Comparison of ENCODE assay signal across 26 cellular contexts in genomic region chr12:120818416-120818815, GRCh38.
DNase-seq lines count a peak whose midpoint lies in the region; ATAC-seq, FAIRE-seq and TF ChIP-seq lines count a peak whose summit lies in the region.
"Had no signal": no experiment of that assay in that cellular context is flagged by ENCODE, and none has a peak within 500 bp of the region (broad histone marks: within the 10 kb centered on the region; RNA-seq: fewer than 3 reads in every experiment).

No MANE protein-coding gene starts in this region.

- no peaks in the 10 kb centered on the region for H3K27me3 ChIP-seq in dorsolateral prefrontal cortex
- H3K27me3 ChIP-seq in keratinocyte (ENCODE audit: control insufficient read depth, extremely low read depth, insufficient read depth, low read length): no peaks in the 10 kb centered on the region
- H3K27me3 ChIP-seq: ascending aorta, heart right ventricle, spleen had no signal

- peak; percentile 48 for FAIRE-seq in keratinocyte (lab: Jason Lieb, UNC)

- no peaks in the 10 kb centered on the region for H4K20me1 ChIP-seq in keratinocyte (ENCODE audit: control insufficient read depth, extremely low read depth, insufficient read depth, low read length)

- dilution Hi-C loops in keratinocyte (cut with MboI; ENCODE audit: extremely low pct_ligation_motif_present, low sequenced_read_pairs): no loop called here

- TF ChIP-seq CTCF in dorsolateral prefrontal cortex (IDR thresholded peaks at IDR 0.05 in 54 of 56, conservative IDR thresholded peaks at IDR 0.05 in 2 of 56; ENCODE audit: low read depth in 1 of 56, partially characterized antibody in 56 of 56) (peak in 3 of 56 donors; percentile 5 to 10 (median 9)), keratinocyte (optimal IDR thresholded peaks at IDR 0.05 in 1 of 3, IDR thresholded peaks at IDR 0.05 in 1 of 3, conservative IDR thresholded peaks at IDR 0.05 in 1 of 3; ENCODE audit: extremely low read depth in 1 of 3, insufficient read depth in 2 of 3, low read length in 3 of 3) (no peak)

- H3K27ac ChIP-seq in dorsolateral prefrontal cortex (peak overlapping the region in 58 of 59 donors; percentile 68 to 97 (median 91)), keratinocyte (ENCODE audit: control insufficient read depth, insufficient read depth, low read length) (no peak overlapping the region)
- H3K27ac ChIP-seq: ascending aorta, heart right ventricle, spleen had no signal

- H3K79me2 ChIP-seq in keratinocyte (ENCODE audit: control insufficient read depth, insufficient read depth, low read length): peaks cover 22% of the 10 kb centered on the region

- H3K9me1 ChIP-seq in keratinocyte (ENCODE audit: control insufficient read depth, extremely low read depth, insufficient read depth, low read length): no peaks in the 10 kb centered on the region

- H2AFZ ChIP-seq in keratinocyte (ENCODE audit: control insufficient read depth, low read length): no peak overlapping the region

- H3K36me3 ChIP-seq in keratinocyte (ENCODE audit: control insufficient read depth in 2 of 2, extremely low read depth in 1 of 2, insufficient read depth in 2 of 2, low read length in 2 of 2): no peaks in the 10 kb centered on the region
- H3K36me3 ChIP-seq: ascending aorta, heart right ventricle, spleen had no signal

- intact Hi-C loops in dorsolateral prefrontal cortex (cut with DNase I): loop anchor here in 1 of 2 donors (10.0 kb wide), 1 partner anchor 94 kb away; the partner anchor contains the start of gene ACADS

- DNase-seq in RPMI7951 (ENCODE audit: low read depth) (peak; percentile 29), dorsolateral prefrontal cortex (no peak), keratinocyte (ENCODE audit: low read depth, low spot score) (no peak), putamen (ENCODE audit: low spot score) (peak; percentile 86), COLO668 (lab: John Stamatoyannopoulos, UW; ENCODE audit: unreplicated experiment) (no peak), cerebellum (ENCODE audit: low spot score) (no peak), GM03348 (ENCODE audit: low spot score) (no peak)
- DNase-seq: activated CD4-positive, alpha-beta T cell treated with anti-CD3 and anti-CD28 coated beads for 4 hours; activated naive CD8-positive, alpha-beta T cell treated with anti-CD3 and anti-CD28 coated beads for 36 hours; activated T-cell treated with anti-CD3 and anti-CD28 coated beads for 4 hours; Calu3; DMS79 treated with DMSO at 0.1 percent for 48 hours; GF-D8; HCEC 1CT; heart right ventricle; Karpas-422; MV-4-11; naive thymus-derived CD4-positive, alpha-beta T cell; NCI-H146; NCI-H510A; spleen; stimulated activated CD4-positive, alpha-beta T cell treated with anti-CD3 and anti-CD28 coated beads, Interleukin-2, amount 100 ng/mL, for 48 hours had no signal

- no peaks in the 10 kb centered on the region for H3K4me1 ChIP-seq in keratinocyte (ENCODE audit: control insufficient read depth, extremely low read depth, insufficient read depth, low read length)

- no peak overlapping the region for H3K9ac ChIP-seq in keratinocyte (ENCODE audit: control insufficient read depth, extremely low read depth, insufficient read depth, low read length)

- H3K4me3 ChIP-seq in dorsolateral prefrontal cortex (peak overlapping the region in 15 of 59 donors; percentile 2 to 44 (median 17)), keratinocyte (ENCODE audit: control insufficient read depth in 2 of 3, extremely low read depth in 1 of 3, insufficient read depth in 2 of 3, low read depth in 1 of 3, low read length in 3 of 3) (no peak overlapping the region)
- H3K4me3 ChIP-seq: ascending aorta, heart right ventricle, spleen had no signal

- H3K4me2 ChIP-seq in keratinocyte (ENCODE audit: control insufficient read depth, extremely low read depth, insufficient read depth, low read depth, low read length): no peak overlapping the region

- ATAC-seq in GM18867 (IDR thresholded peaks at IDR 0.05; ENCODE audit: unreplicated experiment): no peak
- ATAC-seq: heart right ventricle; left lobe of liver; naive thymus-derived CD4-positive, alpha-beta T cell; Right ventricle myocardium inferior had no signal

- H3K9me3 ChIP-seq in keratinocyte (ENCODE audit: control insufficient read depth, low read depth, low read length): no peaks in the 10 kb centered on the region
- H3K9me3 ChIP-seq: ascending aorta, heart right ventricle, spleen had no signal

Comparison
In these comparisons a context has a peak if more than half of its experiments do, and no peak if none do; other contexts are left out.
1. DNase-seq: peak in RPMI7951 (single experiment) and putamen (single experiment); none in dorsolateral prefrontal cortex (0 of 10), keratinocyte (single experiment), COLO668 (single experiment), cerebellum (single experiment) and GM03348 (single experiment).